ENCODE assay signal across 29 cellular contexts in the genomic region with DNA sequence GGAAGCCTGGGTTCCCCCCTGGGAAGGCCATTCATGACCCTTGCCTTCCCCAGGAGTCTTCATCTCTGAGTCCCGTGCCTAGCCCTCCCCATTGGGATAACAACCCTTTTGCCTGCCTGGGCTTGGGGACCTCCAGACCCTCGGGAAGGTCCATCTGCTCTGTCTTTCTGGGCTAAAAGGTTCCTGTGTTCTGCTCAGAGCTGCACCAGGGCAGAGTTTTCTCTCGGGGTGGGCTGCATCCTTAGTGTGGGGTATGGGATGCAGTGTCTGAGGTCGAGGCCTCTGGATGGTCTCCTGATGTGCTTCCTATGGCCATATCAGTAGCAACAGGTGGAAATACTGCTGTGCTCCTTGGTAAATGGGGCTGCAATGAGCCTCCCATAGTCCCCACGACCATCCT. TPM values are rescaled to one million over a fixed set of nuclear protein-coding genes. Genes with fewer than 3 reads are reported as not detected.
"Had no signal": no experiment of that assay in that cellular context is flagged by ENCODE, and none has a peak within 500 bp of the region (broad histone marks: within the 10 kb centered on the region; RNA-seq: fewer than 3 reads in every experiment).

No MANE protein-coding gene starts in this region.

- H3K9me3 Mint-ChIP-seq: activated CD4-positive, alpha-beta memory T cell treated with anti-CD3 and anti-CD28 coated beads, Interleukin-2, amount 10 ng/mL, durations not matched to agents 7 days and 5 days; activated CD4-positive, alpha-beta T cell treated with anti-CD3 and anti-CD28 coated beads, Interleukin-2, amount 10 ng/mL, durations not matched to agents 7 days and 5 days; activated naive CD8-positive, alpha-beta T cell treated with anti-CD3 and anti-CD28 coated beads for 36 hours; activated T-cell treated with anti-CD3 and anti-CD28 coated beads, Interleukin-2, amount 50 U/mL, for 72 hours; immature natural killer cell; mesothelial cell of epicardium; naive B cell; nephron progenitor cell had no signal

- ATAC-seq: activated T-cell treated with anti-CD3 and anti-CD28 coated beads, Interleukin-2, amount 50 U/mL, for 72 hours; left colon; pancreas; psoas muscle; stimulated activated naive CD8-positive, alpha-beta T cell treated with anti-CD3 and anti-CD28 coated beads, Interleukin-15, Interleukin-2, amounts not matched to agents 100 U/mL and 50 U/mL, for 24 hours had no signal

- H3K4me1 ChIP-seq: adrenal gland, pancreas, psoas muscle had no signal

- H3K27ac Mint-ChIP-seq: activated CD4-positive, alpha-beta memory T cell treated with anti-CD3 and anti-CD28 coated beads, Interleukin-2, amount 10 ng/mL, durations not matched to agents 7 days and 5 days; activated CD4-positive, alpha-beta T cell treated with anti-CD3 and anti-CD28 coated beads, Interleukin-2, amount 10 ng/mL, durations not matched to agents 7 days and 5 days; activated naive CD8-positive, alpha-beta T cell treated with anti-CD3 and anti-CD28 coated beads for 36 hours; activated T-cell treated with anti-CD3 and anti-CD28 coated beads, Interleukin-2, amount 50 U/mL, for 72 hours; brain; immature natural killer cell; mesothelial cell of epicardium; nephron progenitor cell had no signal

- H3K27me3 Mint-ChIP-seq: activated CD4-positive, alpha-beta T cell treated with anti-CD3 and anti-CD28 coated beads, Interleukin-2, amount 10 ng/mL, durations not matched to agents 7 days and 5 days had no signal

- H3K36me3 ChIP-seq: adrenal gland, cardiac muscle cell, neutrophil, pancreas, thyroid gland, WERI-Rb-1 had no signal

- H3K27me3 ChIP-seq: adrenal gland, cardiac muscle cell, pancreas, thyroid gland had no signal

- DNase-seq: activated CD4-positive, alpha-beta memory T cell treated with anti-CD3 and anti-CD28 coated beads, Interleukin-2, amount 10 ng/mL, durations not matched to agents 7 days and 5 days; activated CD4-positive, alpha-beta T cell treated with anti-CD3 and anti-CD28 coated beads for 1 hour; activated CD4-positive, alpha-beta T cell treated with anti-CD3 and anti-CD28 coated beads, Interleukin-2, amount 10 ng/mL, durations not matched to agents 7 days and 5 days; activated naive CD4-positive, alpha-beta T cell treated with Interleukin-2 at 50 U/mL for 16 hours; activated naive CD8-positive, alpha-beta T cell treated with anti-CD3 and anti-CD28 coated beads for 36 hours; activated T-cell treated with anti-CD3 and anti-CD28 coated beads, Interleukin-2, amount 50 U/mL, for 72 hours; aorta; cerebellar nuclear complex; cortex of kidney; foreskin fibroblast; hypothalamus; immature natural killer cell; kidney; left colon; naive B cell; nephron progenitor cell; pancreas; psoas muscle; stimulated activated CD4-positive, alpha-beta T cell treated with anti-CD3 and anti-CD28 coated beads, Interleukin-2, amount 100 ng/mL, for 48 hours; stimulated activated naive CD8-positive, alpha-beta T cell treated with anti-CD3 and anti-CD28 coated beads, Interleukin-15, Interleukin-2, amounts not matched to agents 100 U/mL and 50 U/mL, for 24 hours; thyroid gland; WERI-Rb-1 had no signal

- H3K36me3 Mint-ChIP-seq: activated naive CD8-positive, alpha-beta T cell treated with anti-CD3 and anti-CD28 coated beads for 36 hours; brain; immature natural killer cell; mesothelial cell of epicardium; naive B cell had no signal

- H3K9me3 ChIP-seq: adrenal gland, neutrophil, pancreas, psoas muscle, thyroid gland had no signal

- H3K27ac ChIP-seq: adrenal gland, cardiac muscle cell, neutrophil, pancreas, psoas muscle, thyroid gland, WERI-Rb-1 had no signal

- H3K4me3 Mint-ChIP-seq: activated CD4-positive, alpha-beta memory T cell treated with anti-CD3 and anti-CD28 coated beads, Interleukin-2, amount 10 ng/mL, durations not matched to agents 7 days and 5 days; activated CD4-positive, alpha-beta T cell treated with anti-CD3 and anti-CD28 coated beads, Interleukin-2, amount 10 ng/mL, durations not matched to agents 7 days and 5 days; activated naive CD8-positive, alpha-beta T cell treated with anti-CD3 and anti-CD28 coated beads for 36 hours; activated T-cell treated with anti-CD3 and anti-CD28 coated beads, Interleukin-2, amount 50 U/mL, for 72 hours; brain; immature natural killer cell; mesothelial cell of epicardium; naive B cell; nephron progenitor cell had no signal

- H3K4me1 Mint-ChIP-seq: brain, mesothelial cell of epicardium had no signal

- H3K4me3 ChIP-seq: adrenal gland, cardiac muscle cell, pancreas, psoas muscle, thyroid gland had no signal

RNA-seq across cellular contexts. Expression of gene CCL22, which starts 51.2 kb away (rescaled TPM):
- total RNA-seq: endothelial cell of umbilical vein, mesothelial cell of epicardium, thyroid gland, urinary bladder had no signal
- polyA plus RNA-seq: endothelial cell of umbilical vein, immature natural killer cell had no signal
